In genomic region chr7:935321-936130, GRCh38 we compare ENCODE assay signal across 17 cellular contexts. TPM values are rescaled to one million over a fixed set of nuclear protein-coding genes. Genes with fewer than 3 reads are reported as not detected.
DNase-seq lines count a peak whose midpoint lies in the region; ATAC-seq and TF ChIP-seq lines count a peak whose summit lies in the region.
"Had no signal": no experiment of that assay in that cellular context is flagged by ENCODE, and none has a peak within 500 bp of the region (broad histone marks: within the 10 kb centered on the region; RNA-seq: fewer than 3 reads in every experiment).

No MANE protein-coding gene starts in this region.

- H3K27me3 ChIP-seq in heart left ventricle, result no peaks in the 10 kb centered on the region
- H3K27me3 ChIP-seq in right atrium auricular region, result no peaks in the 10 kb centered on the region
- H3K27me3 ChIP-seq in OCI-LY3 (ENCODE audit: low read depth, low read length), result no peaks in the 10 kb centered on the region; the same call in 1 of the 2 replicates
- no peaks in the 10 kb centered on the region for H3K27me3 ChIP-seq in hepatocyte
- H3K27me3 ChIP-seq in transverse colon, result no peaks in the 10 kb centered on the region
- H3K27me3 ChIP-seq: testis had no signal

- H3K36me3 ChIP-seq in heart left ventricle, result no peaks in the 10 kb centered on the region
- H3K36me3 ChIP-seq in right atrium auricular region, result no peaks in the 10 kb centered on the region
- H3K36me3 ChIP-seq in OCI-LY3 (replicated peaks; ENCODE audit: low read depth, low read length), result peaks cover 2% of the 10 kb centered on the region
- no peaks in the 10 kb centered on the region for H3K36me3 ChIP-seq in hepatocyte (replicated peaks; ENCODE audit: insufficient read depth, low read depth)
- H3K36me3 ChIP-seq in transverse colon, result no peaks in the 10 kb centered on the region

- intact Hi-C loops in heart left ventricle (cut with DNase I), result no loop called here
- intact Hi-C loops in transverse colon (cut with DNase I; ENCODE audit: low total_unique reads), result no loop called here

- H3K9me3 ChIP-seq in heart left ventricle, result peaks cover 0 to 3% (median 0%) of the 10 kb centered on the region in 12 donors
- H3K9me3 ChIP-seq in right atrium auricular region, result no peaks in the 10 kb centered on the region
- H3K9me3 ChIP-seq in OCI-LY3 (ENCODE audit: insufficient read depth, low read length), result peaks cover 3% of the 10 kb centered on the region; the same call in 1 of the 2 replicates
- H3K9me3 ChIP-seq in hepatocyte (ENCODE audit: low read depth), result no peaks in the 10 kb centered on the region
- no peaks in the 10 kb centered on the region for H3K9me3 ChIP-seq in transverse colon
- H3K9me3 ChIP-seq: testis had no signal

- H3K4me3 ChIP-seq in heart left ventricle (no peak overlapping the region), right atrium auricular region (no peak overlapping the region), OCI-LY3 (ENCODE audit: low read length) (peak overlapping the region; percentile 72), hepatocyte (no peak overlapping the region), transverse colon (no peak overlapping the region)
- H3K4me3 ChIP-seq: lung had no signal

- TF ChIP-seq POLR2A in heart left ventricle (IDR thresholded peaks at IDR 0.05) (no peak), transverse colon (IDR thresholded peaks at IDR 0.05) (no peak)

- H3K4me2 ChIP-seq in OCI-LY3 (ENCODE audit: low read length) (peak overlapping the region; percentile 91), hepatocyte (no peak overlapping the region)

- H4K20me1 ChIP-seq in OCI-LY3 (ENCODE audit: insufficient read depth, low read length), result no peaks in the 10 kb centered on the region
- no peaks in the 10 kb centered on the region for H4K20me1 ChIP-seq in hepatocyte (ENCODE audit: insufficient read depth, poor library complexity, severe bottlenecking)

- TF ChIP-seq CTCF in heart left ventricle (IDR thresholded peaks at IDR 0.05) (no peak), right atrium auricular region (IDR thresholded peaks at IDR 0.05) (no peak), OCI-LY3 (IDR thresholded peaks at IDR 0.05; ENCODE audit: low read depth, low read length) (no peak), hepatocyte (IDR thresholded peaks at IDR 0.05; ENCODE audit: poor library complexity) (no peak), transverse colon (IDR thresholded peaks at IDR 0.05) (no peak)

- no peaks in the 10 kb centered on the region for H3K9me2 ChIP-seq in hepatocyte (replicated peaks; ENCODE audit: insufficient read depth)

- in situ Hi-C loops in transverse colon (cut with MboI; ENCODE audit: low pct_ligation_motif_present in 1 of 4, low pct_unique_long_range_greater_than_20kb in 1 of 4, low sequenced_read_pairs in 3 of 4), result no loop called here

- H2AFZ ChIP-seq in OCI-LY3 (ENCODE audit: low read depth, low read length) (no peak overlapping the region), hepatocyte (no peak overlapping the region)

- no peak for TF ChIP-seq EP300 in transverse colon (IDR thresholded peaks at IDR 0.05; ENCODE audit: low read depth)

- H3K9ac ChIP-seq in OCI-LY3 (ENCODE audit: low read length), result peak overlapping the region; percentile 42; the same call in 1 of the 2 replicates

- DNase-seq in heart left ventricle (peak in 3 of 5 donors; percentile 14 to 59 (median 15)), right atrium auricular region (ENCODE audit: low spot score) (no peak), hepatocyte (ENCODE audit: low spot score) (peak; percentile 5), transverse colon (peak; percentile 4), HK-2 (ENCODE audit: unreplicated experiment) (no peak), NCI-H2107 treated with DMSO at 0.1 percent for 48 hours (lab: John Stamatoyannopoulos, UW; ENCODE audit: unreplicated experiment) (no peak)
- DNase-seq: CD4-positive, alpha-beta T cell; KBM-7; NCI-H187 treated with DMSO at 0.1 percent for 48 hours; NCI-H446 treated with DMSO at 0.1 percent for 48 hours; retina; RPMI8226; testis had no signal

- H3K79me2 ChIP-seq in OCI-LY3 (ENCODE audit: low read length) (no peaks in the 10 kb centered on the region), hepatocyte (no peaks in the 10 kb centered on the region)

- no peak overlapping the region for H3K27ac ChIP-seq in heart left ventricle
- H3K27ac ChIP-seq in right atrium auricular region, result no peak overlapping the region
- H3K27ac ChIP-seq in OCI-LY3 (ENCODE audit: low read length), result peak overlapping the region; percentile 73
- H3K27ac ChIP-seq in hepatocyte, result no peak overlapping the region
- no peak overlapping the region for H3K27ac ChIP-seq in transverse colon
- H3K27ac ChIP-seq: testis had no signal

- 87 to 90% (median 88%) methylated on average over 47 to 54 of the region's 54 CpGs for WGBS in heart left ventricle, 4 donors
- 94% methylated on average over 29 of the region's 54 CpGs for WGBS in hepatocyte (ENCODE audit: low lambda C conversion rate, missing lambda C conversion rate)
- 89% methylated on average over 47 of the region's 54 CpGs; no CpG with 5 or more reads in 1 of the 2 donors for WGBS in transverse colon (ENCODE audit: low coverage in 1 of 2), 2 donors

- H3K4me1 ChIP-seq in heart left ventricle (peaks cover 0 to 7% (median 0%) of the 10 kb centered on the region in 12 donors), right atrium auricular region (no peaks in the 10 kb centered on the region), OCI-LY3 (ENCODE audit: low read length) (peaks cover 30% of the 10 kb centered on the region), hepatocyte (ENCODE audit: insufficient read depth) (no peaks in the 10 kb centered on the region), transverse colon (no peaks in the 10 kb centered on the region)
- H3K4me1 ChIP-seq: testis had no signal

- peak in 1 of 4 donors; percentile 21 for ATAC-seq in heart left ventricle
- ATAC-seq in HG03378 (IDR thresholded peaks at IDR 0.05; ENCODE audit: unreplicated experiment), result no peak

RNA-seq across cellular contexts. Expression of gene ADAP1, which starts 19.0 kb away (rescaled TPM):
- total RNA-seq in heart left ventricle (10 to 100 TPM in 6 of 9 donors, 1 to 10 TPM in 3; 7.0 to 16.5 (median 12.0) TPM), right atrium auricular region (1 to 10 TPM; 4.2 to 7.7 TPM), hepatocyte (25.8 and 35.7 TPM in 2 replicates), transverse colon (100 to 1,000 TPM in 3 of 4 donors, 10 to 100 TPM in 1; 84.9 to 360 (median 169) TPM)
- polyA plus RNA-seq in heart left ventricle (10 to 100 TPM in 1 of 2 donors, 1 to 10 TPM in 1; 3.1 to 14.0 TPM), hepatocyte (16.3 and 25.6 TPM in 2 replicates)

RNA-seq across cellular contexts. Expression of gene COX19, which starts 39.8 kb away (rescaled TPM):
- total RNA-seq in heart left ventricle, result 1 to 10 TPM; 3.1 to 7.8 (median 6.5) TPM
- 1 to 10 TPM; 5.7 to 6.6 TPM for polyA plus RNA-seq in heart left ventricle
- 1 to 10 TPM; 2.8 to 5.5 TPM for total RNA-seq in right atrium auricular region
- 9.9 and 11.6 TPM in 2 replicates for total RNA-seq in hepatocyte
- 18.9 and 21.2 TPM in 2 replicates for polyA plus RNA-seq in hepatocyte
- total RNA-seq in transverse colon, result 10 to 100 TPM in 3 of 4 donors, 1 to 10 TPM in 1; 8.6 to 30.2 (median 16.9) TPM

RNA-seq across cellular contexts. Expression of gene CYP2W1, which starts 47.5 kb away (rescaled TPM):
- total RNA-seq in heart left ventricle (not detected), right atrium auricular region (not detected), hepatocyte (20.3 and 31.1 TPM in 2 replicates), transverse colon (under 1 TPM in 2 of 4 donors, not detected in 2; 0.41 to 0.95 TPM)
- polyA plus RNA-seq in heart left ventricle (not detected), hepatocyte (72.3 and 112 TPM in 2 replicates)
- total RNA-seq: CD4-positive, alpha-beta T cell; omental fat pad had no signal

RNA-seq across cellular contexts. Expression of gene GET4, which starts 59.2 kb away (rescaled TPM):
- total RNA-seq in heart left ventricle (10 to 100 TPM; 14.6 to 27.3 (median 18.6) TPM), right atrium auricular region (10 to 100 TPM; 16.1 to 19.7 TPM), hepatocyte (46.3 and 48.3 TPM in 2 replicates), transverse colon (100 to 1,000 TPM in 2 of 4 donors, 10 to 100 TPM in 2; 49.4 to 116 (median 85.2) TPM)
- polyA plus RNA-seq in heart left ventricle (10 to 100 TPM; 19.7 to 34.1 TPM), hepatocyte (102 and 126 TPM in 2 replicates)

Comparison
In these comparisons a context has a peak if more than half of its experiments do, and no peak if none do; other contexts are left out.
1. DNase-seq: peak in heart left ventricle (3 of 5), hepatocyte (single experiment) and transverse colon (single experiment); none in right atrium auricular region (single experiment), HK-2 (single experiment) and NCI-H2107 treated with DMSO at 0.1 percent for 48 hours (single experiment).
2. RNA of gene CYP2W1, which starts 47.5 kb away (total RNA-seq): 20.3 to 31.1 TPM in hepatocyte; 0.41 to 0.95 TPM in transverse colon, not detected in heart left ventricle and not detected in right atrium auricular region; every median in the first group is over 10 times any median in the second.